8 cellular contexts compared by ENCODE assay signal in the genomic region with DNA sequence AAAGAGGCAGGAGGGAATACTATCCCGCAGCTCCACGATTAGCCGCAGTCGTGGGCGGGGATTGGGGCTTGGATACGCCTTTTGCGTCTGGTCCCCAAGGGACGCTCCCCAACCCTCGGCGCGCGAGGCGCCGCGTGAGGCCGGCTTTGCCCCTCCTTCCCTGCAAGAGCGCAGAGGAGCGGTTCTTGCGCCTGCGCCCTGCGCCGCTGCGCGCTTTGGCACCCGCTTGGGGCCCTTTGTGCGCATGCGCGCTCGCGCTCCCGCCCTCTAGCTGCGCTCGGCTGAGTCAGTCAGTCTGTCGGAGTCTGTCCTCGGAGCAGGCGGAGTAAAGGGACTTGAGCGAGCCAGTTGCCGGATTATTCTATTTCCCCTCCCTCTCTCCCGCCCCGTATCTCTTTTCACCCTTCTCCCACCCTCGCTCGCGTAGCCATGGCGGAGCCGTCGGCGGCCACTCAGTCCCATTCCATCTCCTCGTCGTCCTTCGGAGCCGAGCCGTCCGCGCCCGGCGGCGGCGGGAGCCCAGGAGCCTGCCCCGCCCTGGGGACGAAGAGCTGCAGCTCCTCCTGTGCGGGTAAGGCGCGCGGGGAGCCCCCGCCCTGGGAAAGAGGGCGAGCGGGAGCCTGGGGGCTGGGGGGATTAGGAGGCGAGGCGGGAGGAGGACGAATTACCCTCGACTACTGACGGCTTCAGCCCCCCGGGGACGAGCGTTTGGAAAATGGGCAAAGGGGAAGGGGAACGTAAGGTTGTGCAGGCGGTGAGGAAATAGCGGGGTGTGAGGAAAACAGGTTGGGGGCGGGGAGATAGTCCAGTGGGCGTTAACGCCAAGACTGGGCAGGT. TPM values are rescaled to one million over a fixed set of nuclear protein-coding genes. Genes with fewer than 3 reads are reported as not detected.
DNase-seq lines count a peak whose midpoint lies in the region; ATAC-seq and TF ChIP-seq lines count a peak whose summit lies in the region.

Gene RTN3, plus strand, starts transcription at position 293 of the 837 bp plus-strand sequence. Its CDS starts 137 bp downstream, at position 430.

- peak within 1 kb of the TSS; percentile 94 for H3K27ac ChIP-seq in left ventricle myocardium inferior (replicated peaks)

- no peaks in the 10 kb centered on the region for H3K9me3 Mint-ChIP-seq in T-helper 1 cell treated with Interleukin-12 subunit alpha and Interleukin-12 subunit beta and Interleukin-4 antibody, amounts not matched to agents 30 μg/mL and 1 μg/mL, for 36 hours
- no peaks in the 10 kb centered on the region for H3K9me3 Mint-ChIP-seq in progenitor cell of endocrine pancreas (ENCODE audit: low read depth)

- TF ChIP-seq CTCF in GM13977 (IDR thresholded peaks at IDR 0.05; ENCODE audit: extremely low read depth, insufficient read depth, missing control alignments) (no peak), left ventricle myocardium inferior (IDR thresholded peaks at IDR 0.05; ENCODE audit: borderline replicate concordance) (peak; percentile 54), progenitor cell of endocrine pancreas (IDR thresholded peaks at IDR 0.05; ENCODE audit: unreplicated experiment) (no peak)

- peak; percentile 97 for DNase-seq in GM13977 (ENCODE audit: low spot score)
- peak; percentile 89 for DNase-seq in NCI-H1694 (lab: John Stamatoyannopoulos, UW)
- DNase-seq in amniotic stem cell (lab: John Stamatoyannopoulos, UW) = peak; percentile 93
- DNase-seq in left ventricle myocardium inferior = peak; percentile 96
- peak; percentile 97 for DNase-seq in progenitor cell of endocrine pancreas (ENCODE audit: low spot score, unreplicated experiment)
- DNase-seq in ureter (ENCODE audit: low spot score) = peak; percentile 97

- no peaks in the 10 kb centered on the region for H3K9me3 ChIP-seq in left ventricle myocardium inferior (replicated peaks)

- no peaks in the 10 kb centered on the region for H3K27me3 ChIP-seq in left ventricle myocardium inferior (ENCODE audit: low read depth)

- H3K4me3 Mint-ChIP-seq in T-helper 1 cell treated with Interleukin-12 subunit alpha and Interleukin-12 subunit beta and Interleukin-4 antibody, amounts not matched to agents 30 μg/mL and 1 μg/mL, for 36 hours = peak within 1 kb of the TSS; percentile 89
- peak within 1 kb of the TSS; percentile 91 for H3K4me3 Mint-ChIP-seq in progenitor cell of endocrine pancreas (ENCODE audit: low read depth)

- H3K4me1 Mint-ChIP-seq in T-helper 1 cell treated with Interleukin-12 subunit alpha and Interleukin-12 subunit beta and Interleukin-4 antibody, amounts not matched to agents 30 μg/mL and 1 μg/mL, for 36 hours (ENCODE audit: low read depth) = peaks cover 20% of the 10 kb centered on the region
- H3K4me1 Mint-ChIP-seq in progenitor cell of endocrine pancreas (ENCODE audit: low read depth) = peaks cover 19% of the 10 kb centered on the region

- H3K36me3 Mint-ChIP-seq in T-helper 1 cell treated with Interleukin-12 subunit alpha and Interleukin-12 subunit beta and Interleukin-4 antibody, amounts not matched to agents 30 μg/mL and 1 μg/mL, for 36 hours (ENCODE audit: low read depth) = peaks cover 2% of the 10 kb centered on the region
- no peaks in the 10 kb centered on the region for H3K36me3 Mint-ChIP-seq in progenitor cell of endocrine pancreas (ENCODE audit: insufficient read depth)

- H3K4me3 ChIP-seq in left ventricle myocardium inferior = peak within 1 kb of the TSS; percentile 81

- in situ Hi-C loops in GM13977 (cut with MboI; ENCODE audit: low pct_unique_long_range_greater_than_20kb, low sequenced_read_pairs, unreplicated experiment) = no loop called here

- H3K36me3 ChIP-seq in left ventricle myocardium inferior = no peaks in the 10 kb centered on the region

- intact Hi-C loops in left ventricle myocardium inferior (cut with micrococcal nuclease) = no loop called here

- peak; percentile 81 for ATAC-seq in HG02884 (IDR thresholded peaks at IDR 0.05; ENCODE audit: unreplicated experiment)

- H3K27ac Mint-ChIP-seq in T-helper 1 cell treated with Interleukin-12 subunit alpha and Interleukin-12 subunit beta and Interleukin-4 antibody, amounts not matched to agents 30 μg/mL and 1 μg/mL, for 36 hours = peak within 1 kb of the TSS; percentile 88
- H3K27ac Mint-ChIP-seq in progenitor cell of endocrine pancreas = peak within 1 kb of the TSS; percentile 90

- H3K4me1 ChIP-seq in left ventricle myocardium inferior = peaks cover 50% of the 10 kb centered on the region

- peaks cover 14% of the 10 kb centered on the region for H3K27me3 Mint-ChIP-seq in T-helper 1 cell treated with Interleukin-12 subunit alpha and Interleukin-12 subunit beta and Interleukin-4 antibody, amounts not matched to agents 30 μg/mL and 1 μg/mL, for 36 hours (ENCODE audit: low read depth)
- no peaks in the 10 kb centered on the region for H3K27me3 Mint-ChIP-seq in progenitor cell of endocrine pancreas

RNA-seq across cellular contexts. Expression of gene RTN3, which starts in this region (rescaled TPM):
- 45.0 TPM for total RNA-seq in left ventricle myocardium inferior
- 151 and 159 TPM in 2 replicates for total RNA-seq in progenitor cell of endocrine pancreas
- total RNA-seq in ureter = 67.3 TPM

Comparison
In these comparisons a context has a peak if more than half of its experiments do, and no peak if none do; other contexts are left out.
1. Peak in every context shown above with its lines: DNase-seq, ATAC-seq, H3K4me3 ChIP-seq and H3K27ac ChIP-seq.